In the genomic region with DNA sequence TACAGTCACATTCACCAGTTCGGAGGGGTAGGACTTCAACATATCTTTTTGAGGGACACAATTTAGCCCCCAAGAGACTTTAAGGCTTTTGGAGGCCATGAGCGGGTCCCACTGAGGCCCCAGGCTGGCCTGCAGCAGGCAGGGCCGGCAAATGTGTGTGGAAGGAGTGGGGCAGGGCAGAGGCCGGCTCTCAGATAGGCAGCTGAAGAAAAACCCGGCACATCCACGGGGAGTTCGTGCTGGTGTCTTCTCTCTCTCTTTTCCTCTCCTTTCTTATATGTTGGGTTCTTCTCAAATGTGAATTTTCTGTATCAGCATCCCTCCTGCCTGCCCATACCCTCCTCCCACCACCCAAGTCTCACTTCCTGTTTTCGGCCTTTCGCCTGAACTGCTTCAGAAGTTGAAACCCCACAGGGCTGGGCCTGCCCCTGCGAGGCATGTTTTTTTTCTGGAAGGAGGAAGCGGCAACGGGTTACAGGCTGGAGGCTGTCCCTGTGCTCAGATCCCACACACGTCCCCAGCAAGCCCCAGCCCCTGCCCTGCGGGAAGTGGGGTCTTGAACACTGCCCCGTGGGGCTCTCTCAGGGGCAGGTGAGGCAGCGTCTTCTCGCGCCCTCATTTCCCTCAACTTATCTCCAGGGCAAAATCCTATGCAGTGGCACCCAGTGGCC, we compare ENCODE assay signal across 9 cellular contexts. TPM values are rescaled to one million over a fixed set of nuclear protein-coding genes. Genes with fewer than 3 reads are reported as not detected.
DNase-seq lines count a peak whose midpoint lies in the region; ATAC-seq and TF ChIP-seq lines count a peak whose summit lies in the region.
"Had no signal": no experiment of that assay in that cellular context is flagged by ENCODE, and none has a peak within 500 bp of the region (broad histone marks: within the 10 kb centered on the region; RNA-seq: fewer than 3 reads in every experiment).

No MANE protein-coding gene starts in this region.

- TF ChIP-seq CTCF in Peyer's patch (IDR thresholded peaks at IDR 0.05) (no peak), omental fat pad (IDR thresholded peaks at IDR 0.05) (no peak)

- peak overlapping the region; percentile 29 to 88 (median 67) for H3K27ac ChIP-seq in Peyer's patch
- H3K27ac ChIP-seq: 22Rv1 had no signal

- intact Hi-C loops in left ventricle myocardium superior (cut with micrococcal nuclease), result no loop called here

- no peaks in the 10 kb centered on the region for H3K9me3 ChIP-seq in Peyer's patch

- H3K4me3 ChIP-seq in Peyer's patch, result no peak overlapping the region

- H3K4me1 ChIP-seq in Peyer's patch, result peaks cover 9 to 49% (median 12%) of the 10 kb centered on the region in 4 donors

- DNase-seq in activated CD4-positive, CD25-positive, alpha-beta regulatory T cell treated with anti-CD3 and anti-CD28 coated beads, Interleukin-2, amount 50 U/mL, for 72 hours, result peak; percentile 57
- peak; percentile 51 to 88 (median 79) for DNase-seq in Peyer's patch
- DNase-seq in left ventricle myocardium superior, result peak; percentile 55
- no peak for DNase-seq in NCI-H1930 (lab: John Stamatoyannopoulos, UW)
- DNase-seq in omental fat pad (ENCODE audit: low spot score), result no peak
- DNase-seq in DMS114 treated with DMSO at 0.1 percent for 48 hours (lab: John Stamatoyannopoulos, UW; ENCODE audit: unreplicated experiment), result no peak

- ATAC-seq in activated CD4-positive, CD25-positive, alpha-beta regulatory T cell treated with anti-CD3 and anti-CD28 coated beads, Interleukin-2, amount 50 U/mL, for 24 hours, result no peak
- peak; percentile 48 for ATAC-seq in HG02840 (IDR thresholded peaks at IDR 0.05; ENCODE audit: low FRiP score, unreplicated experiment)
- peak; percentile 59 for ATAC-seq in left ventricle myocardium superior
- ATAC-seq in omental fat pad (ENCODE audit: low FRiP score), result no peak

- TF ChIP-seq POLR2A in Peyer's patch (IDR thresholded peaks at IDR 0.05), result no peak

- no peaks in the 10 kb centered on the region for H3K36me3 ChIP-seq in Peyer's patch

- no peaks in the 10 kb centered on the region for H3K27me3 ChIP-seq in Peyer's patch

RNA-seq across cellular contexts. Expression of a gene that starts 9.8 kb away (rescaled TPM):
- total RNA-seq in Peyer's patch (under 1 TPM in 3 of 4 donors, not detected in 1; 0.53 to 0.95 (median 0.83) TPM), left ventricle myocardium superior (not detected), omental fat pad (not detected)

RNA-seq across cellular contexts. Expression of a gene that starts 51.2 kb away (rescaled TPM):
- 10 to 100 TPM in 2 of 4 donors, 1 to 10 TPM in 2; 6.1 to 20.4 (median 14.1) TPM for total RNA-seq in Peyer's patch
- total RNA-seq in left ventricle myocardium superior, result 6.6 TPM
- total RNA-seq in omental fat pad, result 10 to 100 TPM; 11.6 to 27.8 (median 18.9) TPM

Comparison
In these comparisons a context has a peak if more than half of its experiments do, and no peak if none do; other contexts are left out.
1. DNase-seq: peak in activated CD4-positive, CD25-positive, alpha-beta regulatory T cell treated with anti-CD3 and anti-CD28 coated beads, Interleukin-2, amount 50 U/mL, for 72 hours (single experiment), Peyer's patch (3 of 3) and left ventricle myocardium superior (single experiment); none in NCI-H1930 (0 of 2), omental fat pad (single experiment) and DMS114 treated with DMSO at 0.1 percent for 48 hours (single experiment).
2. ATAC-seq: peak in HG02840 (single experiment) and left ventricle myocardium superior (single experiment); none in activated CD4-positive, CD25-positive, alpha-beta regulatory T cell treated with anti-CD3 and anti-CD28 coated beads, Interleukin-2, amount 50 U/mL, for 24 hours (0 of 2) and omental fat pad (single experiment).